In the genomic region with DNA sequence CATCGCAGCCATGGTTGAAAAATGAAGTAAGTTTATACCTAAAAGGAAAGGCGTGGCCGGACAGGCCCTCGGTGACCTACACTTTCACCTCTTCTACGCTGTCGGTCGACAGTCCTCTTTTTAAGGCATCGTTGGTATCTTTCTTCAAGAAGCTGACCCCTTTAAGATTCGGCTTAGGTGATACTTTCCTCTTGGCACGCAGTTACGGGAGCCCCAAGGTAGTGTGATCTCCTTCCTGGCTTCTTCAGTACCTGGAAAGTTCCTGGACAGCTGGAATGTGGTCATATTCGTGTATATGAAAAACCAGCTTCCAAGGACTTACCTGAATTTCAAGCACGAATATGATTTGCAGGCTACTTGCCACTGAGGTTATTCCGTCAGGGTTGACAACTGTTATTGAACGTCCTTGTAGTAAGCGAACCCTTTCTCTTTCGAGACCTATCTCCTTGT, we compare ENCODE assay signal across 1 cellular context.
A peak's percentile ranks its signal among the peaks of the same experiment; 100 is the strongest.
TF ChIP-seq lines count a peak whose summit lies in the region.

No MANE protein-coding gene starts in this region.

TF ChIP-seq in GM12878, 131 proteins besides CTCF, POLR2A, EP300 and RAD21 (continued from another document):
- TF ChIP-seq, protein P1, sequence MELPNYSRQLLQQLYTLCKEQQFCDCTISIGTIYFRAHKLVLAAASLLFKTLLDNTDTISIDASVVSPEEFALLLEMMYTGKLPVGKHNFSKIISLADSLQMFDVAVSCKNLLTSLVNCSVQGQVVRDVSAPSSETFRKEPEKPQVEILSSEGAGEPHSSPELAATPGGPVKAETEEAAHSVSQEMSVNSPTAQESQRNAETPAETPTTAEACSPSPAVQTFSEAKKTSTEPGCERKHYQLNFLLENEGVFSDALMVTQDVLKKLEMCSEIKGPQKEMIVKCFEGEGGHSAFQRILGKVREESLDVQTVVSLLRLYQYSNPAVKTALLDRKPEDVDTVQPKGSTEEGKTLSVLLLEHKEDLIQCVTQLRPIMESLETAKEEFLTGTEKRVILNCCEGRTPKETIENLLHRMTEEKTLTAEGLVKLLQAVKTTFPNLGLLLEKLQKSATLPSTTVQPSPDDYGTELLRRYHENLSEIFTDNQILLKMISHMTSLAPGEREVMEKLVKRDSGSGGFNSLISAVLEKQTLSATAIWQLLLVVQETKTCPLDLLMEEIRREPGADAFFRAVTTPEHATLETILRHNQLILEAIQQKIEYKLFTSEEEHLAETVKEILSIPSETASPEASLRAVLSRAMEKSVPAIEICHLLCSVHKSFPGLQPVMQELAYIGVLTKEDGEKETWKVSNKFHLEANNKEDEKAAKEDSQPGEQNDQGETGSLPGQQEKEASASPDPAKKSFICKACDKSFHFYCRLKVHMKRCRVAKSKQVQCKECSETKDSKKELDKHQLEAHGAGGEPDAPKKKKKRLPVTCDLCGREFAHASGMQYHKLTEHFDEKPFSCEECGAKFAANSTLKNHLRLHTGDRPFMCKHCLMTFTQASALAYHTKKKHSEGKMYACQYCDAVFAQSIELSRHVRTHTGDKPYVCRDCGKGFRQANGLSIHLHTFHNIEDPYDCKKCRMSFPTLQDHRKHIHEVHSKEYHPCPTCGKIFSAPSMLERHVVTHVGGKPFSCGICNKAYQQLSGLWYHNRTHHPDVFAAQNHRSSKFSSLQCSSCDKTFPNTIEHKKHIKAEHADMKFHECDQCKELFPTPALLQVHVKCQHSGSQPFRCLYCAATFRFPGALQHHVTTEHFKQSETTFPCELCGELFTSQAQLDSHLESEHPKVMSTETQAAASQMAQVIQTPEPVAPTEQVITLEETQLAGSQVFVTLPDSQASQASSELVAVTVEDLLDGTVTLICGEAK (IDR thresholded peaks at IDR 0.05; ENCODE audit: borderline replicate concordance): peak; percentile 59; the same call in 1 of the 2 replicates
- TF ChIP-seq PAX8 (IDR thresholded peaks at IDR 0.05) (0 out of 2 replicates have a peak, but pooled peaks have one; percentile 27), MEF2B (IDR thresholded peaks at IDR 0.05; ENCODE audit: partially characterized antibody, poor library complexity, severe bottlenecking) (peak; percentile 16), RELA (IDR thresholded peaks at IDR 0.05; ENCODE audit: borderline replicate concordance, partially characterized antibody) (no peak), GABPA (IDR thresholded peaks at IDR 0.05; ENCODE audit: low read depth) (no peak)
